Comparison of ENCODE assay signal across 17 cellular contexts in the genomic region with DNA sequence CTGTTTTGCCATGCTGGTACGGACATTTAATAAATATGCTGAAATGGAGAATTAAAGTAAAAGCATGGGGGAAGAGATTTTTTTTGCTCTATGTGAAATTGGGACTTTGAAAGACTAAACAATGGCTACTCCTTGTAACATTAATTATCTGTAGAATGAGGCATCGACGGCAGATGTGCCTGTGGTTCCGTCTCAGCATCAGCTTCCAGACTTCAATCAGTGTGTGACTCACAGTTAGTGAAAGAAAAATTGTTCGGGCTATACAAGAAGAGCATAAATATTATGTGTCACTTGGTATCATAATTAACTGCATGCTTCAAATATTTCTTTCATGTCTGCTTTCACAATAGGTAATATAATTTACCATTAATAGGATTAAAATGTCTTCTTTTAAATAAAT.
DNase-seq lines count a peak whose midpoint lies in the region; ATAC-seq, FAIRE-seq and TF ChIP-seq lines count a peak whose summit lies in the region.
"Had no signal": no experiment of that assay in that cellular context is flagged by ENCODE, and none has a peak within 500 bp of the region (broad histone marks: within the 10 kb centered on the region; RNA-seq: fewer than 3 reads in every experiment).

No MANE protein-coding gene starts in this region.

- no peaks in the 10 kb centered on the region for H3K9me3 ChIP-seq in BE2C
- H3K9me3 ChIP-seq: vagina had no signal

- DNase-seq in Daoy (ENCODE audit: low read depth), result peak; percentile 77
- DNase-seq in NCI-H1417 (lab: John Stamatoyannopoulos, UW), result peak in 2 of 3 experiments; percentile 54 to 89
- DNase-seq in myocyte (ENCODE audit: low read depth), result peak; percentile 29
- DNase-seq in BE2C, result no peak
- DNase-seq in islet precursor cell, result no peak
- DNase-seq in HUDEP-2 (lab: John Stamatoyannopoulos, UW; ENCODE audit: unreplicated experiment in 76 of 76), result no peak
- DNase-seq: activated CD8-positive, alpha-beta T cell treated with anti-CD3 and anti-CD28 coated beads for 36 hours; DMS53; Karpas-422; naive thymus-derived CD8-positive, alpha-beta T cell; NCI-H1694 treated with DMSO at 0.1 percent for 48 hours; NCI-H510A had no signal

- peak; percentile 23 for FAIRE-seq in endometrium (lab: Jason Lieb, UNC)
- FAIRE-seq: frontal cortex had no signal

- no peaks in the 10 kb centered on the region for H3K36me3 ChIP-seq in BE2C
- H3K36me3 ChIP-seq: BLaER1 treated with 17β-estradiol and CSF1 and Interleukin-3, amounts not matched to agents 10 nM and 100 nM; vagina had no signal

- no peak for ATAC-seq in GM21786 (IDR thresholded peaks at IDR 0.05; ENCODE audit: unreplicated experiment)
- ATAC-seq: activated CD8-positive, alpha-beta T cell treated with anti-CD3 and anti-CD28 coated beads for 36 hours; naive thymus-derived CD8-positive, alpha-beta T cell had no signal

- TF ChIP-seq CTCF in BE2C (IDR thresholded peaks at IDR 0.05; ENCODE audit: low read depth, low read length), result no peak

- no peak overlapping the region for H3K4me3 ChIP-seq in BE2C (ENCODE audit: low read depth, low read length)
- H3K4me3 ChIP-seq: BLaER1 treated with 17β-estradiol and CSF1 and Interleukin-3, amounts not matched to agents 10 nM and 100 nM; vagina had no signal

- H3K4me1 ChIP-seq in BE2C, result no peaks in the 10 kb centered on the region
- H3K4me1 ChIP-seq: vagina had no signal

- H3K27me3 ChIP-seq in BE2C, result no peaks in the 10 kb centered on the region
- H3K27me3 ChIP-seq: BLaER1 treated with 17β-estradiol and CSF1 and Interleukin-3, amounts not matched to agents 10 nM and 100 nM; vagina had no signal

Comparison
In these comparisons a context has a peak if more than half of its experiments do, and no peak if none do; other contexts are left out.
1. DNase-seq: peak in Daoy (single experiment), NCI-H1417 (2 of 3) and myocyte (single experiment); none in BE2C (single experiment), islet precursor cell (single experiment) and HUDEP-2 (0 of 76).